11 cellular contexts compared by ENCODE assay signal in genomic region chr22:40679249-40679963, GRCh38. TPM values are rescaled to one million over a fixed set of nuclear protein-coding genes. Genes with fewer than 3 reads are reported as not detected.
A peak's percentile ranks its signal among the peaks of the same experiment; 100 is the strongest.
DNase-seq lines count a peak whose midpoint lies in the region; ATAC-seq and TF ChIP-seq lines count a peak whose summit lies in the region.
"Had no signal": no experiment of that assay in that cellular context is flagged by ENCODE, and none has a peak within 500 bp of the region (broad histone marks: within the 10 kb centered on the region; RNA-seq: fewer than 3 reads in every experiment).

A gene with protein sequence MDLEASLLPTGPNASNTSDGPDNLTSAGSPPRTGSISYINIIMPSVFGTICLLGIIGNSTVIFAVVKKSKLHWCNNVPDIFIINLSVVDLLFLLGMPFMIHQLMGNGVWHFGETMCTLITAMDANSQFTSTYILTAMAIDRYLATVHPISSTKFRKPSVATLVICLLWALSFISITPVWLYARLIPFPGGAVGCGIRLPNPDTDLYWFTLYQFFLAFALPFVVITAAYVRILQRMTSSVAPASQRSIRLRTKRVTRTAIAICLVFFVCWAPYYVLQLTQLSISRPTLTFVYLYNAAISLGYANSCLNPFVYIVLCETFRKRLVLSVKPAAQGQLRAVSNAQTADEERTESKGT (plus strand): TSS chr22:40679484. CDS start chr22:40679653, 169 bp downstream.

- TF ChIP-seq POLR2A in sigmoid colon (IDR thresholded peaks at IDR 0.05): no peak

- peaks cover 19% of the 10 kb centered on the region for H3K4me1 ChIP-seq in GM23248 (ENCODE audit: insufficient read depth)
- H3K4me1 ChIP-seq in sigmoid colon: peaks cover 0 to 25% (median 17%) of the 10 kb centered on the region in 4 donors

- no peaks in the 10 kb centered on the region for H4K20me1 ChIP-seq in GM23248 (ENCODE audit: insufficient read depth)

- intact Hi-C loops in sigmoid colon (cut with DNase I): no loop called here

- H3K4me2 ChIP-seq in GM23248 (ENCODE audit: unreplicated experiment): peak within 1 kb of the TSS; percentile 70

- H3K4me3 Mint-ChIP-seq in activated T-helper 17 cell treated with anti-CD3 and anti-CD28 coated beads, Interleukin-2, amount 50 U/mL, for 72 hours: no peak within 1 kb of the TSS
- peak within 1 kb of the TSS in 1 of 2 donors; percentile 32 for H3K4me3 Mint-ChIP-seq in stimulated activated naive B cell treated with anti-CD40 and anti-IgM and Interleukin-4, amounts not matched to agents 10 μg/mL and 1 μg/mL and 100 μg/mL, for 72 hours

- ATAC-seq in GM21529 (IDR thresholded peaks at IDR 0.05; ENCODE audit: unreplicated experiment): no peak
- no peak for ATAC-seq in activated T-helper 17 cell treated with anti-CD3 and anti-CD28 coated beads, Interleukin-2, amount 50 U/mL, for 72 hours (replicated peaks)
- ATAC-seq in stimulated activated naive B cell treated with anti-CD40 and anti-IgM and Interleukin-4, amounts not matched to agents 10 μg/mL and 1 μg/mL and 100 μg/mL, for 72 hours (replicated peaks): no peak
- ATAC-seq: foreskin keratinocyte had no signal

- 19 to 25% methylated on average over 21 of the region's 21 CpGs for WGBS in GM23248 (ENCODE audit: low coverage in 1 of 2, low lambda C conversion rate in 2 of 2, missing lambda C conversion rate in 2 of 2), 2 experiments
- WGBS in sigmoid colon, 2 donors: 21 to 31% methylated on average over 21 of the region's 21 CpGs

- TF ChIP-seq EP300 in sigmoid colon (IDR thresholded peaks at IDR 0.05): no peak

- no peaks in the 10 kb centered on the region for H3K9me3 Mint-ChIP-seq in activated T-helper 17 cell treated with anti-CD3 and anti-CD28 coated beads, Interleukin-2, amount 50 U/mL, for 72 hours
- H3K9me3 Mint-ChIP-seq in stimulated activated naive B cell treated with anti-CD40 and anti-IgM and Interleukin-4, amounts not matched to agents 10 μg/mL and 1 μg/mL and 100 μg/mL, for 72 hours: no peaks in the 10 kb centered on the region

- H3K36me3 Mint-ChIP-seq in activated T-helper 17 cell treated with anti-CD3 and anti-CD28 coated beads, Interleukin-2, amount 50 U/mL, for 72 hours (ENCODE audit: low read depth): no peaks in the 10 kb centered on the region
- H3K36me3 Mint-ChIP-seq in stimulated activated naive B cell treated with anti-CD40 and anti-IgM and Interleukin-4, amounts not matched to agents 10 μg/mL and 1 μg/mL and 100 μg/mL, for 72 hours: no peaks in the 10 kb centered on the region

- no peaks in the 10 kb centered on the region for H3F3A ChIP-seq in GM23248 (ENCODE audit: insufficient read depth)

- peak within 1 kb of the TSS; percentile 50 for H2AFZ ChIP-seq in GM23248

- H3K79me2 ChIP-seq in GM23248 (ENCODE audit: insufficient read depth): no peaks in the 10 kb centered on the region

- in situ Hi-C loops in GM23248 (cut with MboI): no loop called here

- DNase-seq in GM23248 (peak; percentile 56), sigmoid colon (no peak), medulla oblongata (ENCODE audit: extremely low spot score) (no peak)
- DNase-seq in stimulated activated naive B cell treated with anti-CD40 and anti-IgM and Interleukin-4, amounts not matched to agents 10 μg/mL and 1 μg/mL and 100 μg/mL, for 72 hours: no peak
- DNase-seq: activated naive CD4-positive, alpha-beta T cell treated with Interleukin-2 at 50 U/mL for 16 hours; foreskin keratinocyte; GF-D8 had no signal

- no peak within 1 kb of the TSS for H3K27ac Mint-ChIP-seq in activated T-helper 17 cell treated with anti-CD3 and anti-CD28 coated beads, Interleukin-2, amount 50 U/mL, for 72 hours
- H3K27ac Mint-ChIP-seq in stimulated activated naive B cell treated with anti-CD40 and anti-IgM and Interleukin-4, amounts not matched to agents 10 μg/mL and 1 μg/mL and 100 μg/mL, for 72 hours: no peak within 1 kb of the TSS

- H3K27ac ChIP-seq in GM23248 (no peak within 1 kb of the TSS), angular gyrus (ENCODE audit: low read depth, low read length) (peak within 1 kb of the TSS; percentile 77), sigmoid colon (no peak within 1 kb of the TSS)
- H3K27ac ChIP-seq: foreskin keratinocyte had no signal

- H3K27me3 ChIP-seq in GM23248 (replicated peaks; ENCODE audit: insufficient read depth): no peaks in the 10 kb centered on the region
- H3K27me3 ChIP-seq in sigmoid colon: peaks cover 4 to 11% (median 5%) of the 10 kb centered on the region in 3 donors

- H3K9me3 ChIP-seq in GM23248 (ENCODE audit: low read depth): no peaks in the 10 kb centered on the region
- no peaks in the 10 kb centered on the region for H3K9me3 ChIP-seq in iPS-18c (ENCODE audit: control insufficient read depth, insufficient read depth, low read length)
- H3K9me3 ChIP-seq in sigmoid colon: no peaks in the 10 kb centered on the region

- H3K4me3 ChIP-seq in GM23248 (peak within 1 kb of the TSS; percentile 58), iPS-18c (ENCODE audit: insufficient read depth, low read depth, low read length) (peak within 1 kb of the TSS; percentile 49; the same call in 1 of the 2 replicates), sigmoid colon (peak within 1 kb of the TSS in 3 of 4 donors; percentile 4 to 35 (median 26))

- peaks cover 8% of the 10 kb centered on the region for H3K27me3 Mint-ChIP-seq in activated T-helper 17 cell treated with anti-CD3 and anti-CD28 coated beads, Interleukin-2, amount 50 U/mL, for 72 hours
- peaks cover 25 to 35% of the 10 kb centered on the region in 2 donors for H3K27me3 Mint-ChIP-seq in stimulated activated naive B cell treated with anti-CD40 and anti-IgM and Interleukin-4, amounts not matched to agents 10 μg/mL and 1 μg/mL and 100 μg/mL, for 72 hours

- H3K9ac ChIP-seq in GM23248: peak within 1 kb of the TSS; percentile 25; the same call in 1 of the 2 replicates

- H3K9me2 ChIP-seq in GM23248 (ENCODE audit: insufficient read depth): no peaks in the 10 kb centered on the region

- H3K4me1 Mint-ChIP-seq in activated T-helper 17 cell treated with anti-CD3 and anti-CD28 coated beads, Interleukin-2, amount 50 U/mL, for 72 hours: peaks cover 8% of the 10 kb centered on the region
- H3K4me1 Mint-ChIP-seq in stimulated activated naive B cell treated with anti-CD40 and anti-IgM and Interleukin-4, amounts not matched to agents 10 μg/mL and 1 μg/mL and 100 μg/mL, for 72 hours: peaks cover 8 to 35% of the 10 kb centered on the region in 2 donors

- H3K36me3 ChIP-seq in GM23248 (ENCODE audit: low read depth) (no peaks in the 10 kb centered on the region), sigmoid colon (no peaks in the 10 kb centered on the region)

- no peak for TF ChIP-seq CTCF in sigmoid colon (IDR thresholded peaks at IDR 0.05)

RNA-seq across cellular contexts. Expression of the gene that starts here (rescaled TPM):
- total RNA-seq in GM23248 (2014; rRNA removed; shearing (Covaris generic)): 0.65 TPM in 1 of 2 replicates, not detected in the other
- polyA plus RNA-seq in GM23248 (2016; fragmentation: Nextera tagmentation; extraction: Ambion mirVana) (0.11 and 0.32 TPM in 2 replicates), sigmoid colon (under 1 TPM in 2 of 3 donors, not detected in 1; 0.44 to 0.60 TPM)
- total RNA-seq in sigmoid colon: under 1 TPM in 1 of 4 donors, not detected in 3; 0.28 TPM
- total RNA-seq in activated T-helper 17 cell treated with anti-CD3 and anti-CD28 coated beads, Interleukin-2, amount 50 U/mL, for 72 hours: not detected

Comparison
In these comparisons a context has a peak if more than half of its experiments do, and no peak if none do; other contexts are left out.
1. Peak in DNase-seq, H3K4me3 ChIP-seq, H3K9ac ChIP-seq and H3K4me2 ChIP-seq in GM23248; RNA of the gene not detected or under 1 TPM.